ENCODE assay signal across 7 cellular contexts in the genomic region with DNA sequence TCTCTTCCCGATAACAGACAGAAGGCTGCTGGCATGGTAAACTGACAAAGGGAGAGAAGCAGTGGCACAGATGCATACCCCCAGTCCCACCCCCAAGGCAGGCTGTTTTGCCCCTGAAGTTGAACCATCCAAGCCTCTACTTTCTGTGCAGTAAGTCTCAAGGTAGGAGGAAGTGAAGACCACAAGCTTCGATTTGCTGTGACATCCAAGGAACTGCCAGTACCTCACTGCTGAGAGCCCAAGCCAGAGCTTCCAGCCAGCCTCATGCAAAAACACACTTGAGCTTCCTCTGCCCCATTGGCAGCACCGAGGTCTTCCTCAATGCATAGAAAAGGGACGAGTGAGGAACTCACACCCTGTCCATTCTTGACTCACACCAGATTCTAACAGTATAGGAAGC.
DNase-seq lines count a peak whose midpoint lies in the region; ATAC-seq and TF ChIP-seq lines count a peak whose summit lies in the region.
"Not testable (repeated sequence)": the region's sequence is repeated elsewhere in the genome, so short reads cannot be mapped to it uniquely, and the experiment has no call there.

No MANE protein-coding gene starts in this region.

- not testable (repeated sequence) for TF ChIP-seq CTCF in mucosa of descending colon (IDR thresholded peaks at IDR 0.05); spleen (IDR thresholded peaks at IDR 0.05 in 8 of 11, conservative IDR thresholded peaks at IDR 0.05 in 3 of 11)

- H3K4me1 ChIP-seq in mucosa of descending colon (ENCODE audit: low read depth): not testable (repeated sequence)
- H3K4me1 ChIP-seq in spleen: peaks cover 0 to 33% (median 9%) of the 10 kb centered on the region in 6 donors

- not testable (repeated sequence) for H3K9me3 ChIP-seq in KOPT-K1 (ENCODE audit: insufficient read depth, low read length, poor library complexity, severe bottlenecking); mucosa of descending colon; spleen

- H3K27ac Mint-ChIP-seq in activated CD4-positive, alpha-beta T cell treated with anti-CD3 and anti-CD28 coated beads, Interleukin-2, amount 10 ng/mL, durations not matched to agents 7 days and 5 days: peak overlapping the region; percentile 36
- peak overlapping the region; percentile 68 for H3K27ac Mint-ChIP-seq in activated naive CD8-positive, alpha-beta T cell treated with anti-CD3 and anti-CD28 coated beads, Interleukin-2, amount 10 ng/mL, durations not matched to agents 7 days and 5 days

- not testable (repeated sequence) for H3K9me3 Mint-ChIP-seq in activated CD4-positive, alpha-beta T cell treated with anti-CD3 and anti-CD28 coated beads, Interleukin-2, amount 10 ng/mL, durations not matched to agents 7 days and 5 days; activated naive CD8-positive, alpha-beta T cell treated with anti-CD3 and anti-CD28 coated beads, Interleukin-2, amount 10 ng/mL, durations not matched to agents 7 days and 5 days

- DNase-seq in CD1c-positive myeloid dendritic cell (ENCODE audit: extremely low spot score) (peak; percentile 21), RPMI8226 (peak; percentile 59)
- not testable (repeated sequence) for DNase-seq in activated CD4-positive, alpha-beta T cell treated with anti-CD3 and anti-CD28 coated beads, Interleukin-2, amount 10 ng/mL, durations not matched to agents 7 days and 5 days; activated naive CD8-positive, alpha-beta T cell treated with anti-CD3 and anti-CD28 coated beads, Interleukin-2, amount 10 ng/mL, durations not matched to agents 7 days and 5 days; mucosa of descending colon; spleen

- not testable (repeated sequence) for H3K36me3 Mint-ChIP-seq in activated CD4-positive, alpha-beta T cell treated with anti-CD3 and anti-CD28 coated beads, Interleukin-2, amount 10 ng/mL, durations not matched to agents 7 days and 5 days (ENCODE audit: low read depth); activated naive CD8-positive, alpha-beta T cell treated with anti-CD3 and anti-CD28 coated beads, Interleukin-2, amount 10 ng/mL, durations not matched to agents 7 days and 5 days

- not testable (repeated sequence) for H3K27me3 ChIP-seq in spleen (replicated peaks in 1 of 7)

- intact Hi-C loops in mucosa of descending colon (cut with DNase I, micrococcal nuclease); spleen (cut with DNase I; ENCODE audit: low total_unique reads): not testable (repeated sequence)

- H3K27me3 Mint-ChIP-seq in activated CD4-positive, alpha-beta T cell treated with anti-CD3 and anti-CD28 coated beads, Interleukin-2, amount 10 ng/mL, durations not matched to agents 7 days and 5 days; activated naive CD8-positive, alpha-beta T cell treated with anti-CD3 and anti-CD28 coated beads, Interleukin-2, amount 10 ng/mL, durations not matched to agents 7 days and 5 days: not testable (repeated sequence)

- H3K27ac ChIP-seq in KOPT-K1 (ENCODE audit: low read depth, low read length, poor library complexity, severe bottlenecking) (peak overlapping the region; percentile 59), spleen (peak overlapping the region in 5 of 8 donors; percentile 8 to 72 (median 59))

- not testable (repeated sequence) for H3K36me3 ChIP-seq in KOPT-K1 (ENCODE audit: insufficient read depth, low read length); mucosa of descending colon (ENCODE audit: low read depth); spleen

- H3K4me3 ChIP-seq in mucosa of descending colon, spleen: not testable (repeated sequence)

- 35 to 52% (median 46%) methylated on average over 4 of the region's 4 CpGs for WGBS in spleen, 5 donors

- H3K4me1 Mint-ChIP-seq in activated CD4-positive, alpha-beta T cell treated with anti-CD3 and anti-CD28 coated beads, Interleukin-2, amount 10 ng/mL, durations not matched to agents 7 days and 5 days: peaks cover 19% of the 10 kb centered on the region
- H3K4me1 Mint-ChIP-seq in activated naive CD8-positive, alpha-beta T cell treated with anti-CD3 and anti-CD28 coated beads, Interleukin-2, amount 10 ng/mL, durations not matched to agents 7 days and 5 days: not testable (repeated sequence)

- TF ChIP-seq POLR2A in spleen (IDR thresholded peaks at IDR 0.05): not testable (repeated sequence)

- POLR2A ChIA-PET in activated CD4-positive, alpha-beta T cell treated with anti-CD3 and anti-CD28 coated beads, Interleukin-2, amount 10 ng/mL, durations not matched to agents 7 days and 5 days (lab: Charles Lee); activated naive CD8-positive, alpha-beta T cell treated with anti-CD3 and anti-CD28 coated beads, Interleukin-2, amount 10 ng/mL, durations not matched to agents 7 days and 5 days (lab: Charles Lee): not testable (repeated sequence)

- not testable (repeated sequence) for H3K4me3 Mint-ChIP-seq in activated CD4-positive, alpha-beta T cell treated with anti-CD3 and anti-CD28 coated beads, Interleukin-2, amount 10 ng/mL, durations not matched to agents 7 days and 5 days; activated naive CD8-positive, alpha-beta T cell treated with anti-CD3 and anti-CD28 coated beads, Interleukin-2, amount 10 ng/mL, durations not matched to agents 7 days and 5 days

- peak; percentile 61 for ATAC-seq in activated naive CD8-positive, alpha-beta T cell treated with anti-CD3 and anti-CD28 coated beads, Interleukin-2, amount 10 ng/mL, durations not matched to agents 7 days and 5 days (ENCODE audit: low read depth)
- ATAC-seq in mucosa of descending colon: peak; percentile 8

- CTCF ChIA-PET in activated CD4-positive, alpha-beta T cell treated with anti-CD3 and anti-CD28 coated beads, Interleukin-2, amount 10 ng/mL, durations not matched to agents 7 days and 5 days (lab: Charles Lee): not testable (repeated sequence)
